ENCODE assay signal across 8 cellular contexts in genomic region chr10:79446451-79447020, GRCh38. TPM values are rescaled to one million over a fixed set of nuclear protein-coding genes. Genes with fewer than 3 reads are reported as not detected.
DNase-seq lines count a peak whose midpoint lies in the region; ATAC-seq, FAIRE-seq and TF ChIP-seq lines count a peak whose summit lies in the region.

No MANE protein-coding gene starts in this region.

- peak overlapping the region; percentile 75 for H3K27ac ChIP-seq in parathyroid adenoma

- DNase-seq in activated effector memory CD4-positive, alpha-beta T cell treated with anti-CD3 and anti-CD28 coated beads, Interleukin-2, amount 50 U/mL, for 16 hours = peak; percentile 73
- DNase-seq in activated effector memory CD4-positive, alpha-beta T cell treated with Interleukin-2 at 50 U/mL for 16 hours = no peak
- peak; percentile 17 for DNase-seq in activated T-cell treated with anti-CD3 and anti-CD28 coated beads, Interleukin-2, amount 50 U/mL, for 4 hours
- DNase-seq in Right ventricle myocardium superior = peak; percentile 88
- no peak for DNase-seq in GM12892 (ENCODE audit: insufficient read length)

- H3K36me3 Mint-ChIP-seq in activated T-cell treated with anti-CD3 and anti-CD28 coated beads, Interleukin-2, amount 50 U/mL, for 4 hours (ENCODE audit: insufficient read depth) = no peaks in the 10 kb centered on the region

- intact Hi-C loops in Right ventricle myocardium superior (cut with DNase I) = loop anchor here (10.0 kb wide), 1 partner anchor 62 kb away; no protein-coding TSS in a partner anchor

- peak overlapping the region; percentile 92 for H2AFZ ChIP-seq in parathyroid adenoma

- ATAC-seq in activated T-cell treated with anti-CD3 and anti-CD28 coated beads, Interleukin-2, amount 50 U/mL, for 4 hours = no peak
- ATAC-seq in Right ventricle myocardium superior (ENCODE audit: poor library complexity) (peak; percentile 25), HG03571 (IDR thresholded peaks at IDR 0.05; ENCODE audit: unreplicated experiment) (no peak), GM21737 (IDR thresholded peaks at IDR 0.05; ENCODE audit: unreplicated experiment) (no peak)

- H3K4me2 ChIP-seq in parathyroid adenoma (ENCODE audit: low read length) = peak overlapping the region; percentile 70

- FAIRE-seq in GM12892 (lab: Jason Lieb, UNC) = no peak

- peak overlapping the region; percentile 47 for H3K4me3 ChIP-seq in parathyroid adenoma (ENCODE audit: low read depth, low read length)

- no peaks in the 10 kb centered on the region for H3K36me3 ChIP-seq in parathyroid adenoma (ENCODE audit: control insufficient read depth, insufficient read depth, low read length)

- no peak overlapping the region for H3K9ac ChIP-seq in parathyroid adenoma

- no peaks in the 10 kb centered on the region for H3K27me3 Mint-ChIP-seq in activated T-cell treated with anti-CD3 and anti-CD28 coated beads, Interleukin-2, amount 50 U/mL, for 4 hours (ENCODE audit: low read depth)

- no peaks in the 10 kb centered on the region for H3K27me3 ChIP-seq in parathyroid adenoma (ENCODE audit: control insufficient read depth, insufficient read depth, low read length)

- no peak for TF ChIP-seq CTCF in parathyroid adenoma (IDR thresholded peaks at IDR 0.05)

- peak overlapping the region; percentile 55 for H3K4me3 Mint-ChIP-seq in activated T-cell treated with anti-CD3 and anti-CD28 coated beads, Interleukin-2, amount 50 U/mL, for 4 hours

- peaks cover 22% of the 10 kb centered on the region for H3K79me2 ChIP-seq in parathyroid adenoma

- H3K9me3 ChIP-seq in parathyroid adenoma (ENCODE audit: control insufficient read depth, low read length) = no peaks in the 10 kb centered on the region

- peaks cover 21% of the 10 kb centered on the region for H3K4me1 ChIP-seq in parathyroid adenoma

- no peaks in the 10 kb centered on the region for H3K9me3 Mint-ChIP-seq in activated T-cell treated with anti-CD3 and anti-CD28 coated beads, Interleukin-2, amount 50 U/mL, for 4 hours

- no peak for TF ChIP-seq POLR2A in GM12892 (IDR thresholded peaks at IDR 0.05; ENCODE audit: low read depth, low read length)

- peaks cover 23% of the 10 kb centered on the region for H3K4me1 Mint-ChIP-seq in activated T-cell treated with anti-CD3 and anti-CD28 coated beads, Interleukin-2, amount 50 U/mL, for 4 hours (ENCODE audit: low read depth)

RNA-seq across cellular contexts. Expression of gene ZCCHC24, which starts 1.1 kb away (rescaled TPM):
- total RNA-seq in activated T-cell treated with anti-CD3 and anti-CD28 coated beads, Interleukin-2, amount 50 U/mL, for 4 hours = under 1 TPM; 0.26 to 0.92 (median 0.63) TPM
- 53.3 TPM for total RNA-seq in Right ventricle myocardium superior
- 0.32 TPM for polyA plus RNA-seq in GM12892 (2012; ENCODE audit: missing spikeins)

Comparison
In these comparisons a context has a peak if more than half of its experiments do, and no peak if none do; other contexts are left out.
1. DNase-seq: peak in activated effector memory CD4-positive, alpha-beta T cell treated with anti-CD3 and anti-CD28 coated beads, Interleukin-2, amount 50 U/mL, for 16 hours (single experiment), activated T-cell treated with anti-CD3 and anti-CD28 coated beads, Interleukin-2, amount 50 U/mL, for 4 hours (single experiment) and Right ventricle myocardium superior (single experiment); none in activated effector memory CD4-positive, alpha-beta T cell treated with Interleukin-2 at 50 U/mL for 16 hours (single experiment) and GM12892 (single experiment).
2. RNA of gene ZCCHC24, which starts 1.1 kb away (total RNA-seq): 53.3 TPM in Right ventricle myocardium superior (single experiment); 0.26 to 0.92 TPM in activated T-cell treated with anti-CD3 and anti-CD28 coated beads, Interleukin-2, amount 50 U/mL, for 4 hours; every median in the first group is over 10 times any median in the second.